In genomic region chr10:132162021-132162531, GRCh38 we compare ENCODE assay signal across 9 cellular contexts. TPM values are rescaled to one million over a fixed set of nuclear protein-coding genes. Genes with fewer than 3 reads are reported as not detected.
DNase-seq lines count a peak whose midpoint lies in the region; ATAC-seq lines count a peak whose summit lies in the region.
"Had no signal": no experiment of that assay in that cellular context is flagged by ENCODE, and none has a peak within 500 bp of the region (broad histone marks: within the 10 kb centered on the region; RNA-seq: fewer than 3 reads in every experiment).

No MANE protein-coding gene starts in this region.

- H3K4me3 ChIP-seq in CD8-positive, alpha-beta memory T cell (ENCODE audit: low read length) = peak overlapping the region; percentile 37
- H3K4me3 ChIP-seq in right cardiac atrium (ENCODE audit: low read length) (no peak overlapping the region), Karpas-422 (ENCODE audit: low read length) (no peak overlapping the region)

- POLR2A ChIA-PET in CD8-positive, alpha-beta memory T cell (lab: Charles Lee) = no interaction called here

- H3K9me3 Mint-ChIP-seq in CD8-positive, alpha-beta memory T cell = peaks cover 0 to 22% (median 9%) of the 10 kb centered on the region in 5 donors

- peak overlapping the region in 6 of 7 donors; percentile 53 to 76 (median 70) for H3K4me3 Mint-ChIP-seq in CD8-positive, alpha-beta memory T cell
- H3K4me3 Mint-ChIP-seq in T-helper 17 cell = peak overlapping the region; percentile 67

- no peaks in the 10 kb centered on the region for H3K36me3 ChIP-seq in CD8-positive, alpha-beta memory T cell (ENCODE audit: insufficient read depth, low read length)
- H3K36me3 ChIP-seq in Karpas-422 (ENCODE audit: insufficient read depth, low read length) = no peaks in the 10 kb centered on the region

- H3K36me3 Mint-ChIP-seq in CD8-positive, alpha-beta memory T cell = no peaks in the 10 kb centered on the region
- H3K36me3 Mint-ChIP-seq in T-helper 17 cell (ENCODE audit: low read depth) = no peaks in the 10 kb centered on the region

- H2AFZ ChIP-seq in Karpas-422 (ENCODE audit: low read length) = no peak overlapping the region

- H3K9me2 ChIP-seq in Karpas-422 (replicated peaks; ENCODE audit: insufficient read depth, low read length) = no peaks in the 10 kb centered on the region

- H3K9ac ChIP-seq in Karpas-422 (ENCODE audit: low read length) = no peak overlapping the region

- ATAC-seq in GM21367 (IDR thresholded peaks at IDR 0.05; ENCODE audit: unreplicated experiment) (peak; percentile 43), T-helper 17 cell (peak; percentile 45), right cardiac atrium (peak in 1 of 2 donors; percentile 60), GM21529 (IDR thresholded peaks at IDR 0.05; ENCODE audit: unreplicated experiment) (no peak)

- no peaks in the 10 kb centered on the region for H4K20me1 ChIP-seq in Karpas-422 (ENCODE audit: insufficient read depth, low read depth, low read length)

- peak overlapping the region; percentile 60 for H3K27ac ChIP-seq in CD8-positive, alpha-beta memory T cell (ENCODE audit: low read depth, low read length)
- no peak overlapping the region for H3K27ac ChIP-seq in right cardiac atrium (ENCODE audit: low read length)
- no peak overlapping the region for H3K27ac ChIP-seq in Karpas-422 (ENCODE audit: low read length)

- peak overlapping the region; percentile 94 to 100 (median 96) for H3K27ac Mint-ChIP-seq in CD8-positive, alpha-beta memory T cell
- H3K27ac Mint-ChIP-seq in T-helper 17 cell = peak overlapping the region; percentile 81

- peak in 3 of 5 donors; percentile 7 to 35 (median 29) for DNase-seq in CD8-positive, alpha-beta memory T cell
- DNase-seq in T-helper 17 cell = no peak
- DNase-seq in right cardiac atrium = peak in 2 of 3 donors; percentile 43
- no peak for DNase-seq in NCI-H2081 treated with DMSO at 0.1 percent for 48 hours (lab: John Stamatoyannopoulos, UW)
- no peak for DNase-seq in NK-92 treated with Interleukin-12 subunit alpha and Interleukin-12 subunit beta, amount 100 ng/mL, for 24 hours (lab: John Stamatoyannopoulos, UW)
- no peak for DNase-seq in Karpas-422
- DNase-seq: retina had no signal

- H3K27me3 Mint-ChIP-seq in CD8-positive, alpha-beta memory T cell = peaks cover 0 to 7% of the 10 kb centered on the region in 2 donors
- H3K27me3 Mint-ChIP-seq in T-helper 17 cell = no peaks in the 10 kb centered on the region

- H3K79me2 ChIP-seq in Karpas-422 (ENCODE audit: low read length) = no peaks in the 10 kb centered on the region

- H3K4me1 Mint-ChIP-seq in CD8-positive, alpha-beta memory T cell = peaks cover 22 to 42% (median 40%) of the 10 kb centered on the region in 3 donors
- H3K4me1 Mint-ChIP-seq in T-helper 17 cell = peaks cover 17% of the 10 kb centered on the region

- CTCF ChIA-PET in CD8-positive, alpha-beta memory T cell (lab: Charles Lee) = no interaction called here

- no peak overlapping the region for H3K4me2 ChIP-seq in Karpas-422 (ENCODE audit: low read depth, low read length, poor library complexity, severe bottlenecking)

- intact Hi-C loops in right cardiac atrium (cut with DNase I) = no loop called here

- WGBS in right cardiac atrium = 46% methylated on average over 12 of the region's 12 CpGs

- H3K9me3 ChIP-seq in CD8-positive, alpha-beta memory T cell (ENCODE audit: low read length) = no peaks in the 10 kb centered on the region
- H3K9me3 ChIP-seq in T-helper 17 cell (ENCODE audit: control insufficient read depth, low read length, poor library complexity, severe bottlenecking) (no peaks in the 10 kb centered on the region), right cardiac atrium (ENCODE audit: control insufficient read depth, low read length) (no peaks in the 10 kb centered on the region), Karpas-422 (ENCODE audit: low read length) (no peaks in the 10 kb centered on the region)

- H3K4me1 ChIP-seq in CD8-positive, alpha-beta memory T cell (ENCODE audit: insufficient read depth, low read length) = peaks cover 31% of the 10 kb centered on the region
- H3K4me1 ChIP-seq in right cardiac atrium (ENCODE audit: control insufficient read depth, insufficient read depth, low read length) (peaks cover 10% of the 10 kb centered on the region), Karpas-422 (ENCODE audit: low read length) (no peaks in the 10 kb centered on the region)

- no peaks in the 10 kb centered on the region for H3K27me3 ChIP-seq in CD8-positive, alpha-beta memory T cell (ENCODE audit: insufficient read depth, low read length, poor library complexity, severe bottlenecking)
- H3K27me3 ChIP-seq in right cardiac atrium (ENCODE audit: control insufficient read depth, insufficient read depth) (no peaks in the 10 kb centered on the region), Karpas-422 (ENCODE audit: low read length) (no peaks in the 10 kb centered on the region)

RNA-seq across cellular contexts. Expression of gene DPYSL4, which starts 24.7 kb away (rescaled TPM):
- 1 to 10 TPM; 3.2 to 3.3 TPM for total RNA-seq in CD8-positive, alpha-beta memory T cell
- not detected for polyA plus RNA-seq in CD8-positive, alpha-beta memory T cell
- total RNA-seq in T-helper 17 cell (1 to 10 TPM in 1 of 2 donors, under 1 TPM in 1; 0.52 to 3.3 TPM), right cardiac atrium (10 to 100 TPM in 1 of 4 donors, 1 to 10 TPM in 3; 1.9 to 13.8 (median 5.6) TPM)
- 11.0 TPM for polyA plus RNA-seq in right cardiac atrium
- 0.11 TPM in 1 of 2 replicates, not detected in the other for total RNA-seq in Karpas-422 (2014; rRNA removed; shearing (Covaris generic); ENCODE audit: low replicate concordance)

Comparison
In these comparisons a context has a peak if more than half of its experiments do, and no peak if none do; other contexts are left out.
1. DNase-seq: peak in CD8-positive, alpha-beta memory T cell (3 of 5) and right cardiac atrium (2 of 3); none in T-helper 17 cell (0 of 3), NCI-H2081 treated with DMSO at 0.1 percent for 48 hours (single experiment), NK-92 treated with Interleukin-12 subunit alpha and Interleukin-12 subunit beta, amount 100 ng/mL, for 24 hours (single experiment) and Karpas-422 (single experiment).